8 cellular contexts compared by ENCODE assay signal in genomic region chr9:89312154-89312616, GRCh38. TPM values are rescaled to one million over a fixed set of nuclear protein-coding genes. Genes with fewer than 3 reads are reported as not detected.
DNase-seq lines count a peak whose midpoint lies in the region; ATAC-seq and TF ChIP-seq lines count a peak whose summit lies in the region.

No MANE protein-coding gene starts in this region.

- no peak for ATAC-seq in heart right ventricle
- no peak for ATAC-seq in Right ventricle myocardium inferior
- ATAC-seq in HG02973 (IDR thresholded peaks at IDR 0.05; ENCODE audit: unreplicated experiment), result no peak
- ATAC-seq in GM21528 (IDR thresholded peaks at IDR 0.05; ENCODE audit: low FRiP score, unreplicated experiment), result no peak

- peaks cover 0 to 27% (median 0%) of the 10 kb centered on the region in 9 donors for H3K36me3 ChIP-seq in heart right ventricle
- H3K36me3 ChIP-seq in skeletal muscle satellite cell (ENCODE audit: insufficient read depth, low read length), result peaks cover 12% of the 10 kb centered on the region
- no peaks in the 10 kb centered on the region for H3K36me3 ChIP-seq in uterus

- H3K27ac ChIP-seq in heart right ventricle (peak overlapping the region in 1 of 10 donors; percentile 99), uterus (no peak overlapping the region)

- TF ChIP-seq CTCF in heart right ventricle (IDR thresholded peaks at IDR 0.05), result no peak
- TF ChIP-seq CTCF in uterus (IDR thresholded peaks at IDR 0.05), result no peak

- H3K4me3 ChIP-seq in heart right ventricle, result peak overlapping the region in 8 of 10 donors; percentile 14 to 93 (median 78)
- H3K4me3 ChIP-seq in skeletal muscle satellite cell (ENCODE audit: low read length), result peak overlapping the region; percentile 89
- H3K4me3 ChIP-seq in uterus, result no peak overlapping the region

- WGBS in heart right ventricle, 2 donors, result 1 to 4% methylated on average over 11 of the region's 11 CpGs

- peaks cover 6% of the 10 kb centered on the region for H3K27me3 Mint-ChIP-seq in T-helper 1 cell treated with Interleukin-12 subunit alpha and Interleukin-12 subunit beta and Interleukin-4 antibody, amounts not matched to agents 30 μg/mL and 1 μg/mL, for 36 hours (ENCODE audit: low read depth)

- H3K9ac ChIP-seq in skeletal muscle satellite cell (ENCODE audit: low read depth, low read length), result peak overlapping the region; percentile 90

- H3K4me3 Mint-ChIP-seq in T-helper 1 cell treated with Interleukin-12 subunit alpha and Interleukin-12 subunit beta and Interleukin-4 antibody, amounts not matched to agents 30 μg/mL and 1 μg/mL, for 36 hours, result peak overlapping the region; percentile 98

- H3K27me3 ChIP-seq in heart right ventricle, result no peaks in the 10 kb centered on the region
- no peaks in the 10 kb centered on the region for H3K27me3 ChIP-seq in skeletal muscle satellite cell (ENCODE audit: control insufficient read depth, insufficient read depth, low read length)
- H3K27me3 ChIP-seq in uterus, result no peaks in the 10 kb centered on the region

- DNase-seq in heart right ventricle, result no peak
- no peak for DNase-seq in Right ventricle myocardium inferior (ENCODE audit: missing footprints)
- DNase-seq in fibroblast of peridontal ligament (ENCODE audit: extremely low read depth), result peak; percentile 37
- no peak for DNase-seq in uterus

- H3K4me2 ChIP-seq in skeletal muscle satellite cell (ENCODE audit: low read length), result peak overlapping the region; percentile 88

- H3K36me3 Mint-ChIP-seq in T-helper 1 cell treated with Interleukin-12 subunit alpha and Interleukin-12 subunit beta and Interleukin-4 antibody, amounts not matched to agents 30 μg/mL and 1 μg/mL, for 36 hours (ENCODE audit: low read depth), result peaks cover 33% of the 10 kb centered on the region

- H3K9me3 Mint-ChIP-seq in T-helper 1 cell treated with Interleukin-12 subunit alpha and Interleukin-12 subunit beta and Interleukin-4 antibody, amounts not matched to agents 30 μg/mL and 1 μg/mL, for 36 hours, result no peaks in the 10 kb centered on the region

- H3K27ac Mint-ChIP-seq in T-helper 1 cell treated with Interleukin-12 subunit alpha and Interleukin-12 subunit beta and Interleukin-4 antibody, amounts not matched to agents 30 μg/mL and 1 μg/mL, for 36 hours, result peak overlapping the region; percentile 79

- H3K9me3 ChIP-seq in heart right ventricle (no peaks in the 10 kb centered on the region), skeletal muscle satellite cell (replicated peaks; ENCODE audit: low read length) (no peaks in the 10 kb centered on the region), uterus (no peaks in the 10 kb centered on the region)

- intact Hi-C loops in heart right ventricle (cut with DNase I), result no loop called here
- intact Hi-C loops in Right ventricle myocardium inferior (cut with DNase I), result no loop called here
- intact Hi-C loops in uterus (cut with DNase I; ENCODE audit: low total_unique reads), result no loop called here

- H3K4me1 Mint-ChIP-seq in T-helper 1 cell treated with Interleukin-12 subunit alpha and Interleukin-12 subunit beta and Interleukin-4 antibody, amounts not matched to agents 30 μg/mL and 1 μg/mL, for 36 hours (ENCODE audit: low read depth), result peaks cover 51% of the 10 kb centered on the region

- H3K4me1 ChIP-seq in heart right ventricle, result peaks cover 0 to 47% (median 21%) of the 10 kb centered on the region in 9 donors
- H3K4me1 ChIP-seq in skeletal muscle satellite cell (ENCODE audit: control insufficient read depth, insufficient read depth, low read length), result peaks cover 31% of the 10 kb centered on the region
- peaks cover 0 to 10% of the 10 kb centered on the region in 2 donors for H3K4me1 ChIP-seq in uterus

- no peak for TF ChIP-seq POLR2A in uterus (IDR thresholded peaks at IDR 0.05)

RNA-seq across cellular contexts. Expression of gene CKS2, which starts 1.2 kb away (rescaled TPM):
- total RNA-seq in heart right ventricle (10 to 100 TPM in 2 of 10 donors, 1 to 10 TPM in 8; 1.5 to 12.2 (median 5.4) TPM), Right ventricle myocardium inferior (9.7 TPM), uterus (10 to 100 TPM in 3 of 4 donors, 1 to 10 TPM in 1; 4.2 to 57.0 (median 19.1) TPM)
- 10 to 100 TPM in 1 of 2 donors, 1 to 10 TPM in 1; 7.9 to 24.3 TPM for polyA plus RNA-seq in heart right ventricle
- 132 and 179 TPM in 2 replicates for total RNA-seq in skeletal muscle satellite cell (2012; rRNA removed)

RNA-seq across cellular contexts. Expression of gene SECISBP2, which starts 6.1 kb away (rescaled TPM):
- 10 to 100 TPM; 13.9 to 18.8 (median 17.0) TPM for total RNA-seq in heart right ventricle
- polyA plus RNA-seq in heart right ventricle, result 10 to 100 TPM; 15.7 to 20.1 TPM
- 16.4 TPM for total RNA-seq in Right ventricle myocardium inferior
- 15.0 and 19.2 TPM in 2 replicates for total RNA-seq in skeletal muscle satellite cell (2012; rRNA removed)
- total RNA-seq in uterus, result 10 to 100 TPM; 41.8 to 76.0 (median 59.8) TPM

Comparison
In these comparisons a context has a peak if more than half of its experiments do, and no peak if none do; other contexts are left out.
1. H3K4me3 ChIP-seq: peak in heart right ventricle (8 of 10) and skeletal muscle satellite cell (single experiment); none in uterus (0 of 2).